ENCODE assay signal across 10 cellular contexts in genomic region chr22:42643632-42644421, GRCh38. TPM values are rescaled to one million over a fixed set of nuclear protein-coding genes. Genes with fewer than 3 reads are reported as not detected.
DNase-seq lines count a peak whose midpoint lies in the region; ATAC-seq and TF ChIP-seq lines count a peak whose summit lies in the region.
"Had no signal": no experiment of that assay in that cellular context is flagged by ENCODE, and none has a peak within 500 bp of the region (broad histone marks: within the 10 kb centered on the region; RNA-seq: fewer than 3 reads in every experiment).

No MANE protein-coding gene starts in this region.

- no peaks in the 10 kb centered on the region for H3K9me3 ChIP-seq in DOHH2 (ENCODE audit: control insufficient read depth, insufficient read depth, low read length)
- H3K9me3 ChIP-seq in iPS-15b (ENCODE audit: control insufficient read depth, insufficient read depth, low read length), result no peaks in the 10 kb centered on the region
- no peaks in the 10 kb centered on the region for H3K9me3 ChIP-seq in skeletal muscle satellite cell (replicated peaks; ENCODE audit: low read length)

- H3K36me3 ChIP-seq in DOHH2 (ENCODE audit: control insufficient read depth, low read length) (peaks cover 3% of the 10 kb centered on the region; the same call in 1 of the 2 replicates), iPS-15b (ENCODE audit: control insufficient read depth, insufficient read depth, low read length) (no peaks in the 10 kb centered on the region), skeletal muscle satellite cell (ENCODE audit: insufficient read depth, low read length) (no peaks in the 10 kb centered on the region)

- H3K4me3 ChIP-seq in DOHH2 (ENCODE audit: low read length), result no peak overlapping the region
- H3K4me3 ChIP-seq in iPS-15b (ENCODE audit: low read depth, low read length), result no peak overlapping the region
- H3K4me3 ChIP-seq in skeletal muscle satellite cell (ENCODE audit: low read length), result peak overlapping the region; percentile 56

- peak overlapping the region; percentile 82 for H3K27ac Mint-ChIP-seq in activated T-helper 17 cell treated with anti-CD3 and anti-CD28 coated beads, Interleukin-2, amount 50 U/mL, for 72 hours

- H3K27me3 Mint-ChIP-seq in activated T-helper 17 cell treated with anti-CD3 and anti-CD28 coated beads, Interleukin-2, amount 50 U/mL, for 72 hours, result no peaks in the 10 kb centered on the region

- H3K9me2 ChIP-seq in DOHH2 (replicated peaks; ENCODE audit: control insufficient read depth, low read length), result no peaks in the 10 kb centered on the region

- ATAC-seq in activated T-helper 17 cell treated with anti-CD3 and anti-CD28 coated beads, Interleukin-2, amount 50 U/mL, for 72 hours (replicated peaks), result no peak
- ATAC-seq in GM21423 (IDR thresholded peaks at IDR 0.05; ENCODE audit: unreplicated experiment), result no peak
- ATAC-seq in left colon, result no peak

- TF ChIP-seq CTCF in DOHH2 (IDR thresholded peaks at IDR 0.05; ENCODE audit: low read depth, low read length, poor library complexity, severe bottlenecking), result no peak

- H3K9ac ChIP-seq in iPS-15b (ENCODE audit: low read depth, low read length), result peak overlapping the region; percentile 65
- peak overlapping the region; percentile 61 for H3K9ac ChIP-seq in skeletal muscle satellite cell (ENCODE audit: low read depth, low read length)

- no peak overlapping the region for H3K4me3 Mint-ChIP-seq in activated T-helper 17 cell treated with anti-CD3 and anti-CD28 coated beads, Interleukin-2, amount 50 U/mL, for 72 hours

- H3K36me3 Mint-ChIP-seq in activated T-helper 17 cell treated with anti-CD3 and anti-CD28 coated beads, Interleukin-2, amount 50 U/mL, for 72 hours (ENCODE audit: low read depth), result no peaks in the 10 kb centered on the region

- intact Hi-C loops in left colon (cut with DNase I, micrococcal nuclease), result no loop called here

- peaks cover 10% of the 10 kb centered on the region; the same call in 1 of the 2 replicates for H4K20me1 ChIP-seq in DOHH2 (ENCODE audit: control insufficient read depth, insufficient read depth, low read depth, low read length)

- peaks cover 78% of the 10 kb centered on the region for H3K79me2 ChIP-seq in DOHH2 (ENCODE audit: control insufficient read depth, low read length)

- no peaks in the 10 kb centered on the region for H3F3A ChIP-seq in DOHH2 (ENCODE audit: control insufficient read depth, insufficient read depth)

- no peaks in the 10 kb centered on the region for H3K27me3 ChIP-seq in DOHH2 (ENCODE audit: control insufficient read depth, low read length)
- H3K27me3 ChIP-seq in iPS-15b (ENCODE audit: control insufficient read depth, insufficient read depth, low read length), result no peaks in the 10 kb centered on the region
- H3K27me3 ChIP-seq in skeletal muscle satellite cell (ENCODE audit: control insufficient read depth, insufficient read depth, low read length), result no peaks in the 10 kb centered on the region

- H3K9me3 Mint-ChIP-seq in activated T-helper 17 cell treated with anti-CD3 and anti-CD28 coated beads, Interleukin-2, amount 50 U/mL, for 72 hours, result no peaks in the 10 kb centered on the region

- H3K4me1 ChIP-seq in DOHH2 (ENCODE audit: control insufficient read depth, low read length) (peaks cover 59% of the 10 kb centered on the region), iPS-15b (ENCODE audit: control insufficient read depth, insufficient read depth, low read length) (peaks cover 9% of the 10 kb centered on the region), skeletal muscle satellite cell (ENCODE audit: control insufficient read depth, insufficient read depth, low read length) (peaks cover 65% of the 10 kb centered on the region)

- H3K4me1 Mint-ChIP-seq in activated T-helper 17 cell treated with anti-CD3 and anti-CD28 coated beads, Interleukin-2, amount 50 U/mL, for 72 hours, result peaks cover 10% of the 10 kb centered on the region

- no peak overlapping the region for H3K27ac ChIP-seq in DOHH2 (ENCODE audit: low read depth, low read length)
- H3K27ac ChIP-seq: C4-2B had no signal

- H3K4me2 ChIP-seq in DOHH2 (ENCODE audit: low read length) (peak overlapping the region; percentile 27; the same call in 1 of the 2 replicates), skeletal muscle satellite cell (ENCODE audit: low read length) (peak overlapping the region; percentile 99)

- DNase-seq in activated CD4-positive, alpha-beta T cell treated with anti-CD3 and anti-CD28 coated beads, Interleukin-2, amount 50 U/mL, for 4 hours, result no peak
- no peak for DNase-seq in left colon
- DNase-seq in LoVo (ENCODE audit: low spot score), result no peak
- DNase-seq: activated T-cell treated with anti-CD3 and anti-CD28 coated beads, Interleukin-2, amount 50 U/mL, for 1 hour had no signal

RNA-seq across cellular contexts. Expression of gene ATP5MGL, which starts 3.4 kb away (rescaled TPM):
- 1 to 10 TPM in 1 of 2 donors, under 1 TPM in 1; 0.45 to 1.1 TPM for total RNA-seq in activated T-helper 17 cell treated with anti-CD3 and anti-CD28 coated beads, Interleukin-2, amount 50 U/mL, for 72 hours
- 0.22 and 1.3 TPM in 2 replicates for total RNA-seq in skeletal muscle satellite cell (2012; rRNA removed)
- under 1 TPM; 0.34 to 0.89 TPM for total RNA-seq in left colon

RNA-seq across cellular contexts. Expression of gene CYB5R3, which starts 5.4 kb away (rescaled TPM):
- 10 to 100 TPM; 55.5 to 86.1 TPM for total RNA-seq in activated T-helper 17 cell treated with anti-CD3 and anti-CD28 coated beads, Interleukin-2, amount 50 U/mL, for 72 hours
- 56.8 and 86.9 TPM in 2 replicates for total RNA-seq in skeletal muscle satellite cell (2012; rRNA removed)
- total RNA-seq in left colon, result 100 to 1,000 TPM; 157 to 192 TPM

RNA-seq across cellular contexts. Expression of gene POLDIP3, which starts 29.1 kb away (rescaled TPM):
- total RNA-seq in activated T-helper 17 cell treated with anti-CD3 and anti-CD28 coated beads, Interleukin-2, amount 50 U/mL, for 72 hours, result 10 to 100 TPM; 70.0 to 72.4 TPM
- total RNA-seq in skeletal muscle satellite cell (2012; rRNA removed), result 20.5 and 21.0 TPM in 2 replicates
- total RNA-seq in left colon, result 10 to 100 TPM; 48.9 to 61.3 TPM
